Comparison of ENCODE assay signal across 1 cellular context in genomic region chr1:59298178-59298583, GRCh38.
TF ChIP-seq lines count a peak whose summit lies in the region.

No MANE protein-coding gene starts in this region.

TF ChIP-seq in WTC11, 78 proteins besides CTCF, POLR2A, EP300 and RAD21 (continued from another document):
- TF ChIP-seq, protein P1, sequence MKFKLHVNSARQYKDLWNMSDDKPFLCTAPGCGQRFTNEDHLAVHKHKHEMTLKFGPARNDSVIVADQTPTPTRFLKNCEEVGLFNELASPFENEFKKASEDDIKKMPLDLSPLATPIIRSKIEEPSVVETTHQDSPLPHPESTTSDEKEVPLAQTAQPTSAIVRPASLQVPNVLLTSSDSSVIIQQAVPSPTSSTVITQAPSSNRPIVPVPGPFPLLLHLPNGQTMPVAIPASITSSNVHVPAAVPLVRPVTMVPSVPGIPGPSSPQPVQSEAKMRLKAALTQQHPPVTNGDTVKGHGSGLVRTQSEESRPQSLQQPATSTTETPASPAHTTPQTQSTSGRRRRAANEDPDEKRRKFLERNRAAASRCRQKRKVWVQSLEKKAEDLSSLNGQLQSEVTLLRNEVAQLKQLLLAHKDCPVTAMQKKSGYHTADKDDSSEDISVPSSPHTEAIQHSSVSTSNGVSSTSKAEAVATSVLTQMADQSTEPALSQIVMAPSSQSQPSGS (CRISPR knock-in tag; IDR thresholded peaks at IDR 0.05; ENCODE audit: borderline replicate concordance, low read depth), result no peak
- TF ChIP-seq MXD4 (CRISPR knock-in tag; IDR thresholded peaks at IDR 0.05; ENCODE audit: borderline replicate concordance) (no peak), CREB1 (CRISPR knock-in tag; IDR thresholded peaks at IDR 0.05) (no peak)
